Comparison of ENCODE assay signal across 8 cellular contexts in genomic region chr17:1715803-1716075, GRCh38. TPM values are rescaled to one million over a fixed set of nuclear protein-coding genes. Genes with fewer than 3 reads are reported as not detected.
DNase-seq lines count a peak whose midpoint lies in the region; ATAC-seq and TF ChIP-seq lines count a peak whose summit lies in the region.

No MANE protein-coding gene starts in this region.

- peak overlapping the region; percentile 95 for H3K14ac ChIP-seq in trophoblast cell (ENCODE audit: low read length)

- H4K12ac ChIP-seq in trophoblast cell (ENCODE audit: low read depth, low read length) = peak overlapping the region; percentile 29

- H2AK5ac ChIP-seq in trophoblast cell (ENCODE audit: low read length) = peak overlapping the region; percentile 91

- H2BK12ac ChIP-seq in trophoblast cell (ENCODE audit: low read length) = no peak overlapping the region

- peak overlapping the region; percentile 67 for H2BK120ac ChIP-seq in trophoblast cell (ENCODE audit: insufficient read depth, low read length, poor library complexity)

- H4K91ac ChIP-seq in trophoblast cell (ENCODE audit: low read depth, low read length) = peak overlapping the region; percentile 82

- peak overlapping the region; percentile 99 for H3K27ac ChIP-seq in RWPE1
- H3K27ac ChIP-seq in esophagus muscularis mucosa (replicated peaks in 1 of 4) = peak overlapping the region; percentile 99 to 100 (median 100)
- peak overlapping the region; percentile 82 for H3K27ac ChIP-seq in trophoblast cell (ENCODE audit: low read depth, low read length)

- H3K4me3 Mint-ChIP-seq in Calu3 (ENCODE audit: low read depth, unreplicated experiment) = peak overlapping the region; percentile 80

- peak overlapping the region; percentile 47 for H4K8ac ChIP-seq in trophoblast cell (ENCODE audit: low read depth, low read length)

- 0% methylated on average over 6 of the region's 23 CpGs for WGBS in esophagus muscularis mucosa
- WGBS in trophoblast cell (ENCODE audit: extremely low coverage, insufficient coverage, insufficient read length) = no CpG with 5 or more reads among the region's 23 CpGs

- no peaks in the 10 kb centered on the region for H3K27me3 ChIP-seq in esophagus muscularis mucosa
- no peaks in the 10 kb centered on the region for H3K27me3 ChIP-seq in trophoblast cell (ENCODE audit: insufficient read depth, low read length)

- H3K27ac Mint-ChIP-seq in Calu3 (ENCODE audit: unreplicated experiment) = peak overlapping the region; percentile 96

- POLR2A ChIA-PET in RWPE1 (lab: Yijun Ruan, JAX; ENCODE audit: low non-redundant PET) = interaction anchor here (1.8 to 2.2 kb wide), 2 partner anchors 32 to 114 kb away, joined by 5 to 7 read pairs; partner anchors contain the start of genes PRPF8, RPA1 and SMYD4

- H3K79me2 ChIP-seq in trophoblast cell (ENCODE audit: control insufficient read depth, insufficient read depth, low read length, poor library complexity) = peaks cover 29% of the 10 kb centered on the region

- H3K36me3 Mint-ChIP-seq in Calu3 (ENCODE audit: insufficient read depth, unreplicated experiment) = peaks cover 78% of the 10 kb centered on the region

- ATAC-seq in GM18868 (IDR thresholded peaks at IDR 0.05; ENCODE audit: unreplicated experiment) (no peak), HG03045 (IDR thresholded peaks at IDR 0.05; ENCODE audit: unreplicated experiment) (no peak), GM18909 (IDR thresholded peaks at IDR 0.05; ENCODE audit: poor library complexity, unreplicated experiment) (no peak), GM18502 (IDR thresholded peaks at IDR 0.05; ENCODE audit: poor library complexity, unreplicated experiment) (no peak)

- H3K4me2 ChIP-seq in trophoblast cell (ENCODE audit: low read length) = peak overlapping the region; percentile 74

- TF ChIP-seq EP300 in esophagus muscularis mucosa (IDR thresholded peaks at IDR 0.05) = no peak

- CTCF ChIA-PET in Calu3 (lab: Charles Lee) = interaction anchor here (0.6 kb wide), 1 partner anchor 1150 kb away, joined by 4 read pairs; no protein-coding TSS in a partner anchor
- CTCF ChIA-PET in RWPE1 (lab: Yijun Ruan, JAX) = no interaction called here

- H3K9ac ChIP-seq in trophoblast cell (ENCODE audit: low read length) = peak overlapping the region; percentile 97

- H3K36me3 ChIP-seq in esophagus muscularis mucosa (peaks cover 19 to 41% (median 27%) of the 10 kb centered on the region in 4 donors), trophoblast cell (ENCODE audit: control insufficient read depth in 1 of 2, insufficient read depth in 2 of 2, low read length in 2 of 2) (peaks cover 25 to 26% of the 10 kb centered on the region in 2 experiments)

- H2AFZ ChIP-seq in trophoblast cell (ENCODE audit: insufficient read depth, low read length, poor library complexity) = no peak overlapping the region

- no peak overlapping the region for H3K23ac ChIP-seq in trophoblast cell (ENCODE audit: low read length)

- intact Hi-C loops in Calu3 (cut with micrococcal nuclease; ENCODE audit: unreplicated experiment) = no loop called here
- intact Hi-C loops in esophagus muscularis mucosa (cut with DNase I) = loop anchor here (2.0 to 10.0 kb wide), 2 partner anchors 47 to 151 kb away; partner anchors contain the start of gene PITPNA

- H3K18ac ChIP-seq in trophoblast cell (ENCODE audit: low read length) = peak overlapping the region; percentile 73

- no peak for TF ChIP-seq POLR2A in esophagus muscularis mucosa (IDR thresholded peaks at IDR 0.05; ENCODE audit: low read depth)

- H3K79me1 ChIP-seq in trophoblast cell (ENCODE audit: low read length) = peaks cover 38% of the 10 kb centered on the region

- TF ChIP-seq CTCF in Calu3 (IDR thresholded peaks at IDR 0.05; ENCODE audit: unreplicated experiment) = no peak
- TF ChIP-seq CTCF in RWPE1 (conservative IDR thresholded peaks at IDR 0.05; ENCODE audit: low read depth) = no peak
- TF ChIP-seq CTCF in esophagus muscularis mucosa (IDR thresholded peaks at IDR 0.05) = no peak

- no peaks in the 10 kb centered on the region for H3K9me3 Mint-ChIP-seq in Calu3 (ENCODE audit: low read depth, unreplicated experiment)

- peak overlapping the region; percentile 91 to 100 (median 96) for H3K4me3 ChIP-seq in esophagus muscularis mucosa
- H3K4me3 ChIP-seq in trophoblast cell (ENCODE audit: low read depth, low read length) = peak overlapping the region; percentile 99

- DNase-seq in Calu3 (no peak), RWPE1 (ENCODE audit: low spot score) (no peak), esophagus muscularis mucosa (ENCODE audit: extremely low spot score) (no peak), trophoblast cell (no peak)

- no peaks in the 10 kb centered on the region for H3K27me3 Mint-ChIP-seq in Calu3 (ENCODE audit: unreplicated experiment)

- H3K9me3 ChIP-seq in esophagus muscularis mucosa = no peaks in the 10 kb centered on the region
- H3K9me3 ChIP-seq in trophoblast cell (ENCODE audit: insufficient read depth, low read depth, low read length) = no peaks in the 10 kb centered on the region

- BruUV-seq in Calu3 (replicated peaks; lab: Mats Ljungman, UMichigan) = no TSS peak

- peak overlapping the region; percentile 84 for H2BK5ac ChIP-seq in trophoblast cell (ENCODE audit: low read depth, low read length, poor library complexity)

- peaks cover 9% of the 10 kb centered on the region for H3K4me1 Mint-ChIP-seq in Calu3 (ENCODE audit: low read depth, unreplicated experiment)

- peaks cover 54 to 69% (median 62%) of the 10 kb centered on the region in 4 donors for H3K4me1 ChIP-seq in esophagus muscularis mucosa
- peaks cover 19 to 29% of the 10 kb centered on the region in 2 experiments for H3K4me1 ChIP-seq in trophoblast cell (ENCODE audit: control insufficient read depth in 1 of 2, insufficient read depth in 2 of 2, low read length in 2 of 2)

- peak overlapping the region; percentile 80 for H3K4ac ChIP-seq in trophoblast cell (ENCODE audit: low read depth, low read length)

RNA-seq across cellular contexts. Expression of gene TLCD2, which starts 5.6 kb away (rescaled TPM):
- total RNA-seq in Calu3 (2022) (5.9 and 6.7 TPM in 2 replicates), esophagus muscularis mucosa (1 to 10 TPM; 4.6 to 7.7 (median 5.5) TPM)
- 2.0 and 2.1 TPM in 2 replicates for polyA plus RNA-seq in trophoblast cell (2013)

RNA-seq across cellular contexts. Expression of gene WDR81, which starts 8.8 kb away (rescaled TPM):
- total RNA-seq in Calu3 (2022) = 11.2 and 11.8 TPM in 2 replicates
- total RNA-seq in esophagus muscularis mucosa = 10 to 100 TPM; 25.7 to 40.8 (median 32.1) TPM
- 5.0 and 5.2 TPM in 2 replicates for polyA plus RNA-seq in trophoblast cell (2013)

RNA-seq across cellular contexts. Expression of gene SERPINF2, which starts 26.9 kb away (rescaled TPM):
- total RNA-seq in Calu3 (2022) = 0.54 and 0.76 TPM in 2 replicates
- 1 to 10 TPM; 2.4 to 7.5 (median 3.4) TPM for total RNA-seq in esophagus muscularis mucosa
- polyA plus RNA-seq in trophoblast cell (2013) = 0.06 and 0.08 TPM in 2 replicates

RNA-seq across cellular contexts. Expression of gene PRPF8, which starts 31.1 kb away (rescaled TPM):
- total RNA-seq in Calu3 (2022) = 182 and 206 TPM in 2 replicates
- 100 to 1,000 TPM; 141 to 187 (median 163) TPM for total RNA-seq in esophagus muscularis mucosa
- polyA plus RNA-seq in trophoblast cell (2013) = 142 and 147 TPM in 2 replicates

RNA-seq across cellular contexts. Expression of gene SERPINF1, which starts 46.1 kb away (rescaled TPM):
- total RNA-seq in Calu3 (2022) (not detected in 2 replicates), esophagus muscularis mucosa (100 to 1,000 TPM; 177 to 464 (median 330) TPM)
- polyA plus RNA-seq in trophoblast cell (2013) = 2.2 and 2.3 TPM in 2 replicates
